In the genomic region with DNA sequence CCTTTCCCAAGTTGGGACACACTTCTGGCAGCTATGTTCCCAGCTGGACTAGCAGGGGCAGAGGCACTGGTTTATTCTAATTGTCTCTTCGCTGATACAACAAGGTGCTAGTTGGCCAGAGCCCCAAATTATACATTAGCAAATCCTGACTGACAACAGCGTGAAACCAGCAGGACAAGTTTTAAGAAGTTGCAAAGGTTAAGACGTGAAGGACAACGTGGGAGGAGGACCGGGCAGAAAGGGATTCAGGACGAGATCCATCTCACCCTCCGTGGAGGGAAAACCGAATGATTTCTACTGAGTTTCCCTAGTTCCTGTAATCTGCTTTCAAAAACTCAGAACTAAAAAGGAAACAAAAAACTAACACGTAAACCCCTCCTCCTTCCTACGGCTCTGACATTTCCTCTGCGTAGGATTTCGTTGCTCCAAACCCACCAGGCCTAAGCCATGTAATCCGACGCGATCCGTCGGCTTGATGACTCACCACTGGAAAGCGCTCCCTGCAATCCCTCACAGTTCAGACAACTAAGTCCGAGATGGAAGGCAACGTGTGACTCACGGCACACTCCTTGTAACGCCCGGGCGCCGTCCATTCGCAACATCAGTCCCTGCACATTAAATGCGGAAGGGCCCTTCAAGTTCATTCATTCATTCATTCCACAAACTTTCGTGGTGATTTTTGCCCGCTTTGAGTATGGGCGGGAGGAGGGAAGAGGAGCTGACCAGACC, we compare ENCODE assay signal across 8 cellular contexts. TPM values are rescaled to one million over a fixed set of nuclear protein-coding genes. Genes with fewer than 3 reads are reported as not detected.
DNase-seq lines count a peak whose midpoint lies in the region; ATAC-seq lines count a peak whose summit lies in the region.

No MANE protein-coding gene starts in this region.

- DNase-seq in A172 (ENCODE audit: low spot score): peak; percentile 89
- peak; percentile 59 for DNase-seq in NCI-H2227 treated with DMSO at 0.1 percent for 48 hours (lab: John Stamatoyannopoulos, UW)
- DNase-seq in activated CD4-positive, CD25-positive, alpha-beta regulatory T cell (lab: John Stamatoyannopoulos, UW): peak in 3 of 4 experiments; percentile 8 to 28 (median 15)
- peak in 46 of 61 donors; percentile 2 to 77 (median 28) for DNase-seq in caudate nucleus (lab: John Stamatoyannopoulos, UW)
- peak; percentile 77 for DNase-seq in inferior parietal cortex (ENCODE audit: extremely low spot score)
- DNase-seq in smooth muscle cell of the brain vasculature (ENCODE audit: low read depth, low spot score): peak; percentile 95

- peak overlapping the region; percentile 86 for H3K27ac ChIP-seq in caudate nucleus (ENCODE audit: low read depth, low read length)

- peak; percentile 37 for ATAC-seq in GM18520 (IDR thresholded peaks at IDR 0.05; ENCODE audit: unreplicated experiment)
- peak; percentile 57 for ATAC-seq in HG03066 (IDR thresholded peaks at IDR 0.05; ENCODE audit: low read depth, unreplicated experiment)

RNA-seq across cellular contexts. Expression of gene POGLUT3, which starts 0.7 kb away (rescaled TPM):
- total RNA-seq in A172 (2014; rRNA removed; shearing (Covaris generic)): 43.1 and 46.0 TPM in 2 replicates

RNA-seq across cellular contexts. Expression of gene C11orf65, which starts 30.2 kb away (rescaled TPM):
- 0.28 and 0.53 TPM in 2 replicates for total RNA-seq in A172 (2014; rRNA removed; shearing (Covaris generic))

Comparison
In these comparisons a context has a peak if more than half of its experiments do, and no peak if none do; other contexts are left out.
1. Peak in every context shown above with its lines: DNase-seq, ATAC-seq and H3K27ac ChIP-seq.
2. DNase-seq: peak in every context shown above with its lines; median percentile 95 in smooth muscle cell of the brain vasculature; 89 in A172; 77 in inferior parietal cortex; 59 in NCI-H2227 treated with DMSO at 0.1 percent for 48 hours; 28 in caudate nucleus; 15 in activated CD4-positive, CD25-positive, alpha-beta regulatory T cell.